22 cellular contexts compared by ENCODE assay signal in the genomic region with DNA sequence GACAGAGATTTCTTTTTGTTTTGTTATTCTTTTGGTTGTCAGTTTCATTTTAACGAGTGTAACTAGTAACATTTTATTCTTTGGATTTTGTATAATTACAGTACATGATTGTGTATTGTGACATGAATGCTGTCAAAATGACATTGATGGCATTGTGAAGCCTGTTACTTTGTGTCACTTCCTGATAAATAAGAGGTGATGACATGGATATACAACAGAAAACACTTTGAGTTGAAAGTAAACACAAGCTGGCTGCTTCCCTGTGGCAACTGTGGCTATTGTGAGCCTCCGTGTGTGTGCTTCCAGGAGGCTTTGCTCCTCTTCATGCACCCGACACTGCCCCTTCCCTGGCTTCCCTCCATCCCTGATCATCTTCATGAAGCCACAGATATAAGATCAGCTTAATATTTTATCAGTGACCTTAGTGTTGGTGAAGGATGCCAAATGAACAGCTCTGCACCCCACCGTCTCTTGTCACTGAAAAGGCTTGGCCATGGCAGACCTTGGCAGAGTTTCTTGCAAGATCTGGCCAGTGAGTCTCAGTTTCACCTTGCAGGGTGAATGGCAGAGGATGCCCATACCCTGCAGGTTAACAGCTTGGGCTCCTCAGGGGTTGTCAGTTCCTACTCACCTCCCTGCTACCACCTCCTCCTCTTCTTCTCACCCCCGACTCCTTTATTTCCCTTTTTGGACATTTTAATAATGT.
"Had no signal": no experiment of that assay in that cellular context is flagged by ENCODE, and none has a peak within 500 bp of the region (broad histone marks: within the 10 kb centered on the region; RNA-seq: fewer than 3 reads in every experiment).

No MANE protein-coding gene starts in this region.

- H3K36me3 ChIP-seq: stomach, uterus had no signal

- FAIRE-seq: bronchial epithelial cell, endometrium, keratinocyte, small intestine had no signal

- H3K27me3 ChIP-seq: heart right ventricle, stomach, uterus had no signal

- DNase-seq: activated B cell treated with CpG ODN at 0.5 μM for 24 hours; activated CD4-positive, alpha-beta memory T cell treated with anti-CD3 and anti-CD28 coated beads for 36 hours; activated CD4-positive, alpha-beta T cell treated with anti-CD3 and anti-CD28 coated beads for 48 hours; activated naive CD4-positive, alpha-beta T cell treated with anti-CD3 and anti-CD28 coated beads for 36 hours; activated naive CD8-positive, alpha-beta T cell treated with anti-CD3 and anti-CD28 coated beads, Interleukin-2, amount 10 ng/mL, durations not matched to agents 7 days and 5 days; activated T-cell treated with anti-CD3 and anti-CD28 coated beads, Interleukin-2, amount 50 U/mL, for 48 hours; amniotic stem cell; cortex of kidney; foreskin fibroblast; heart right ventricle; left colon; small intestine; stimulated activated CD4-positive, alpha-beta T cell treated with anti-CD3 and anti-CD28 coated beads, Interleukin-2, amount 100 ng/mL, for 24 hours; stomach; T1000; trophoblast cell; uterus had no signal

- H3K27ac ChIP-seq: stomach had no signal

- H3K9me3 ChIP-seq: heart right ventricle, stomach, uterus had no signal

- ATAC-seq: left colon; sciatic nerve; stimulated activated effector memory CD8-positive, alpha-beta T cell treated with anti-CD3 and anti-CD28 coated beads, Interleukin-12 subunit alpha, Interleukin-12 subunit beta, amount 100 ng/mL, for 72 hours had no signal

- H3K4me3 ChIP-seq: heart right ventricle, stomach, uterus had no signal
